27 cellular contexts compared by ENCODE assay signal in genomic region chr6:151263967-151264366, GRCh38. TPM values are rescaled to one million over a fixed set of nuclear protein-coding genes. Genes with fewer than 3 reads are reported as not detected.
DNase-seq lines count a peak whose midpoint lies in the region; ATAC-seq and TF ChIP-seq lines count a peak whose summit lies in the region.
"Had no signal": no experiment of that assay in that cellular context is flagged by ENCODE, and none has a peak within 500 bp of the region (broad histone marks: within the 10 kb centered on the region; RNA-seq: fewer than 3 reads in every experiment).

No MANE protein-coding gene starts in this region.

- no peak for TF ChIP-seq POLR2A in sigmoid colon (IDR thresholded peaks at IDR 0.05)

- H3K4me3 ChIP-seq in GM23338 = no peak overlapping the region
- no peak overlapping the region for H3K4me3 ChIP-seq in fibroblast of mammary gland (ENCODE audit: control insufficient read depth, low read depth, low read length)
- H3K4me3 ChIP-seq in left lung = no peak overlapping the region
- no peak overlapping the region for H3K4me3 ChIP-seq in sigmoid colon
- H3K4me3 ChIP-seq in endodermal cell (ENCODE audit: low read length) = no peak overlapping the region
- no peak overlapping the region for H3K4me3 ChIP-seq in SJCRH30
- no peak overlapping the region for H3K4me3 ChIP-seq in brain microvascular endothelial cell (ENCODE audit: low read depth, low read length)
- H3K4me3 ChIP-seq: A549 had no signal

- H3K27ac Mint-ChIP-seq in GM23338 = peak overlapping the region; percentile 6; the same call in 1 of the 2 replicates
- no peak overlapping the region for H3K27ac Mint-ChIP-seq in endodermal cell
- H3K27ac Mint-ChIP-seq: activated CD8-positive, alpha-beta T cell treated with anti-CD3 and anti-CD28 coated beads, Interleukin-2, amount 10 ng/mL, durations not matched to agents 7 days and 5 days had no signal

- H3F3A ChIP-seq in GM23338 (replicated peaks; ENCODE audit: low read depth) = 0 out of 2 replicates have a peak, but pooled peaks cover 3% of the 10 kb centered on the region

- H3K9ac ChIP-seq in endodermal cell (ENCODE audit: extremely low read depth, low read length, poor library complexity, severe bottlenecking) = no peak overlapping the region

- H3K9me3 ChIP-seq in left lung (no peaks in the 10 kb centered on the region), sigmoid colon (no peaks in the 10 kb centered on the region), endodermal cell (ENCODE audit: control insufficient read depth, low read length) (no peaks in the 10 kb centered on the region), SJCRH30 (replicated peaks) (no peaks in the 10 kb centered on the region)
- H3K9me3 ChIP-seq: A549 had no signal

- TF ChIP-seq EP300 in sigmoid colon (IDR thresholded peaks at IDR 0.05) = no peak

- no peak overlapping the region for H3K4me3 Mint-ChIP-seq in GM23338
- no peak overlapping the region for H3K4me3 Mint-ChIP-seq in endodermal cell
- H3K4me3 Mint-ChIP-seq: activated CD8-positive, alpha-beta T cell treated with anti-CD3 and anti-CD28 coated beads, Interleukin-2, amount 10 ng/mL, durations not matched to agents 7 days and 5 days had no signal

- H3K27me3 Mint-ChIP-seq in GM23338 (ENCODE audit: insufficient read depth, low read depth, poor library complexity) = peaks cover 2% of the 10 kb centered on the region
- H3K27me3 Mint-ChIP-seq in endodermal cell (ENCODE audit: insufficient read depth) = no peaks in the 10 kb centered on the region

- peaks cover 58% of the 10 kb centered on the region for H3K79me2 ChIP-seq in GM23338 (replicated peaks; ENCODE audit: insufficient read depth)

- ATAC-seq in GM23338 (peak; percentile 48), left lung (peak; percentile 78)
- ATAC-seq: A549; activated CD8-positive, alpha-beta T cell treated with anti-CD3 and anti-CD28 coated beads, Interleukin-2, amount 10 ng/mL, durations not matched to agents 7 days and 5 days; HepG2 had no signal

- H4K20me1 ChIP-seq in GM23338 (replicated peaks; ENCODE audit: insufficient read depth) = peaks cover 11% of the 10 kb centered on the region

- H3K4me1 ChIP-seq in GM23338 (ENCODE audit: insufficient read depth) (peaks cover 8% of the 10 kb centered on the region; the same call in 1 of the 2 replicates), left lung (no peaks in the 10 kb centered on the region), sigmoid colon (peaks cover 0 to 67% (median 42%) of the 10 kb centered on the region in 4 donors), endodermal cell (ENCODE audit: control insufficient read depth, insufficient read depth, low read length) (no peaks in the 10 kb centered on the region), SJCRH30 (peaks cover 7% of the 10 kb centered on the region)

- no peaks in the 10 kb centered on the region for H3K9me2 ChIP-seq in GM23338 (ENCODE audit: insufficient read depth)

- intact Hi-C loops in left lung (cut with DNase I) = no loop called here
- intact Hi-C loops in sigmoid colon (cut with DNase I) = no loop called here

- peak; percentile 43 for DNase-seq in GM23338 (ENCODE audit: low spot score)
- peak; percentile 45 for DNase-seq in fibroblast of mammary gland (ENCODE audit: low read depth)
- peak in 1 of 2 donors; percentile 46 for DNase-seq in left lung
- peak; percentile 80 for DNase-seq in sigmoid colon
- no peak for DNase-seq in epidermal melanocyte (ENCODE audit: insufficient read length, low spot score)
- DNase-seq in endodermal cell = no peak
- no peak for DNase-seq in SJCRH30
- DNase-seq in brain microvascular endothelial cell = no peak
- DNase-seq: activated CD4-positive, alpha-beta T cell treated with anti-CD3 and anti-CD28 coated beads for 1 hour; activated CD8-positive, alpha-beta T cell treated with anti-CD3 and anti-CD28 coated beads, Interleukin-2, amount 10 ng/mL, durations not matched to agents 7 days and 5 days; activated naive CD4-positive, alpha-beta T cell treated with Interleukin-2 at 50 U/mL for 16 hours; activated T-cell treated with anti-CD3 and anti-CD28 coated beads, Interleukin-2, amount 50 U/mL, for 1 hour; amniotic stem cell; C1 segment of cervical spinal cord; cerebellar nuclear complex; effector CD4-positive, alpha-beta T cell; glutamatergic neuron; NCI-H1105; NCI-H2029 treated with DMSO at 0.1 percent for 48 hours; NCI-H226; NCI-H82; SHP77; stimulated activated CD4-positive, alpha-beta T cell treated with anti-CD3 and anti-CD28 coated beads, Interleukin-4, amount 100 ng/mL, for 24 hours; stimulated activated naive CD4-positive, alpha-beta T cell treated with Interleukin-2 at 50 U/mL for 16 hours; SW 1271 had no signal

- H3K4me1 Mint-ChIP-seq in GM23338 = peaks cover 3% of the 10 kb centered on the region; the same call in 2 of the 3 replicates
- no peaks in the 10 kb centered on the region for H3K4me1 Mint-ChIP-seq in endodermal cell

- no peak overlapping the region for H3K4me2 ChIP-seq in GM23338
- H3K4me2 ChIP-seq: A549 had no signal

- H3K27me3 ChIP-seq in GM23338 (ENCODE audit: insufficient read depth) (no peaks in the 10 kb centered on the region), left lung (no peaks in the 10 kb centered on the region), sigmoid colon (no peaks in the 10 kb centered on the region), endodermal cell (ENCODE audit: control insufficient read depth, insufficient read depth, low read length, poor library complexity, severe bottlenecking) (no peaks in the 10 kb centered on the region), SJCRH30 (no peaks in the 10 kb centered on the region), brain microvascular endothelial cell (replicated peaks) (no peaks in the 10 kb centered on the region)

- H3K27ac ChIP-seq in GM23338 (ENCODE audit: low read depth) = no peak overlapping the region
- H3K27ac ChIP-seq in left lung = no peak overlapping the region
- peak overlapping the region in 2 of 4 donors; percentile 29 to 61 for H3K27ac ChIP-seq in sigmoid colon
- H3K27ac ChIP-seq in endodermal cell (ENCODE audit: low read depth, low read length) = no peak overlapping the region
- H3K27ac ChIP-seq in SJCRH30 = no peak overlapping the region
- no peak overlapping the region for H3K27ac ChIP-seq in brain microvascular endothelial cell
- H3K27ac ChIP-seq: A549 had no signal

- H3K9me3 Mint-ChIP-seq in GM23338 (no peaks in the 10 kb centered on the region), endodermal cell (no peaks in the 10 kb centered on the region)

- WGBS in sigmoid colon, 2 donors = 78 to 83% methylated on average over 3 of the region's 3 CpGs
- WGBS in endodermal cell (ENCODE audit: insufficient coverage in 1 of 2, insufficient read length in 1 of 2), 2 experiments = 85 to 96% methylated on average over 2 to 3 of the region's 3 CpGs

- TF ChIP-seq CTCF in GM23338 (conservative IDR thresholded peaks at IDR 0.05; ENCODE audit: low read depth in 2 of 2) (no peak), fibroblast of mammary gland (conservative IDR thresholded peaks at IDR 0.05; ENCODE audit: control insufficient read depth, insufficient read depth, low read depth, low read length) (no peak), left lung (IDR thresholded peaks at IDR 0.05) (no peak), sigmoid colon (IDR thresholded peaks at IDR 0.05) (no peak), endodermal cell (conservative IDR thresholded peaks at IDR 0.05) (no peak), brain microvascular endothelial cell (IDR thresholded peaks at IDR 0.05; ENCODE audit: low read depth, low read length, missing control alignments) (no peak)

- in situ Hi-C loops in brain microvascular endothelial cell (cut with HindIII; ENCODE audit: low pct_ligation_motif_present, low sequenced_read_pairs) = no loop called here

- H3K36me3 ChIP-seq in GM23338 (ENCODE audit: insufficient read depth) (no peaks in the 10 kb centered on the region), left lung (no peaks in the 10 kb centered on the region), sigmoid colon (no peaks in the 10 kb centered on the region), endodermal cell (ENCODE audit: control insufficient read depth, insufficient read depth, low read length) (no peaks in the 10 kb centered on the region), SJCRH30 (no peaks in the 10 kb centered on the region), brain microvascular endothelial cell (replicated peaks) (peaks cover 20% of the 10 kb centered on the region)

- H3K36me3 Mint-ChIP-seq in GM23338 (ENCODE audit: low read depth) (no peaks in the 10 kb centered on the region), endodermal cell (ENCODE audit: low read depth) (no peaks in the 10 kb centered on the region)

- H2AFZ ChIP-seq in GM23338 = no peak overlapping the region

TF ChIP-seq in GM23338, 12 proteins besides CTCF, POLR2A, EP300 and RAD21 (continues in another document):
- no peak for TF ChIP-seq ZNF114 (CRISPR knock-in tag; IDR thresholded peaks at IDR 0.05)

RNA-seq across cellular contexts. Expression of gene AKAP12, which starts 24.2 kb away (rescaled TPM):
- 80.2 and 90.1 TPM in 2 replicates for total RNA-seq in GM23338 (2014; rRNA removed; shearing (Covaris generic))
- polyA plus RNA-seq in GM23338 (2016; fragmentation: Nextera tagmentation; extraction: Ambion mirVana) (120 and 137 TPM in 2 replicates), sigmoid colon (10 to 100 TPM in 1 of 3 donors, 1 to 10 TPM in 2; 1.2 to 17.2 (median 9.0) TPM)
- total RNA-seq in left lung (10 to 100 TPM; 28.9 to 29.1 TPM), sigmoid colon (100 to 1,000 TPM; 133 to 244 (median 209) TPM), endodermal cell (10 to 100 TPM; 27.3 to 33.3 TPM)
- polyA plus RNA-seq in endodermal cell (2013, experiment 1 of 2) = 45.6 TPM
- 52.5 TPM for polyA plus RNA-seq in endodermal cell (2013, experiment 2 of 2)
- 63.4 and 70.8 TPM in 2 replicates for total RNA-seq in SJCRH30 (2014; rRNA removed; shearing (Covaris generic))

Comparison
In these comparisons a context has a peak if more than half of its experiments do, and no peak if none do; other contexts are left out.
1. DNase-seq: peak in GM23338 (single experiment), fibroblast of mammary gland (single experiment) and sigmoid colon (single experiment); none in epidermal melanocyte (single experiment), endodermal cell (single experiment), SJCRH30 (0 of 2) and brain microvascular endothelial cell (single experiment).